Comparison of ENCODE assay signal across 22 cellular contexts in genomic region chr5:56732147-56732546, GRCh38.
"Had no signal": no experiment of that assay in that cellular context is flagged by ENCODE, and none has a peak within 500 bp of the region (broad histone marks: within the 10 kb centered on the region; RNA-seq: fewer than 3 reads in every experiment).

No MANE protein-coding gene starts in this region.

- H3K27me3 ChIP-seq: gastroesophageal sphincter, neutrophil, spleen, stomach, tibial artery, upper lobe of left lung, uterus had no signal

- H3K9me3 ChIP-seq: gastroesophageal sphincter, left ventricle myocardium inferior, lower lobe of right lung, neutrophil, spleen, stomach, tibial artery, upper lobe of left lung, uterus had no signal

- DNase-seq: cerebellar nuclear complex; glutamatergic neuron; immature natural killer cell; left ventricle myocardium inferior; lower lobe of right lung; midbrain; posterior cingulate gyrus; spleen; stimulated activated CD4-positive, alpha-beta T cell treated with anti-CD3 and anti-CD28 coated beads, Interleukin-15, amount 100 ng/mL, for 24 hours; stimulated activated CD4-positive, alpha-beta T cell treated with anti-CD3 and anti-CD28 coated beads, Interleukin-1b, Interleukin-23, amount 100 ng/mL, for 48 hours; stimulated activated CD4-positive, alpha-beta T cell treated with anti-CD3 and anti-CD28 coated beads, Interleukin-4, amount 100 ng/mL, for 24 hours; stimulated activated naive CD4-positive, alpha-beta T cell; stomach; tibial artery; upper lobe of left lung; uterus had no signal

- H3K9me3 Mint-ChIP-seq: dendritic cell treated with granulocyte-macrophage colony-stimulating factor and Interleukin-4, amounts not matched to agents 40 ng/mL and 50 ng/mL, for 4 days had no signal

- H3K27ac ChIP-seq: gastroesophageal sphincter, left ventricle myocardium inferior, lower lobe of right lung, neutrophil, spleen, stomach, tibial artery, upper lobe of left lung, uterus had no signal

- H3K4me3 ChIP-seq: gastroesophageal sphincter, left ventricle myocardium inferior, lower lobe of right lung, spleen, stomach, tibial artery, upper lobe of left lung, uterus had no signal

- H3K4me3 Mint-ChIP-seq: dendritic cell treated with granulocyte-macrophage colony-stimulating factor and Interleukin-4, amounts not matched to agents 40 ng/mL and 50 ng/mL, for 4 days; immature natural killer cell had no signal

- H3K27me3 Mint-ChIP-seq: dendritic cell treated with granulocyte-macrophage colony-stimulating factor and Interleukin-4, amounts not matched to agents 40 ng/mL and 50 ng/mL, for 4 days had no signal

- H3K27ac Mint-ChIP-seq: immature natural killer cell had no signal

- H3K36me3 Mint-ChIP-seq: immature natural killer cell had no signal

- H3K36me3 ChIP-seq: gastroesophageal sphincter, left ventricle myocardium inferior, lower lobe of right lung, neutrophil, spleen, stomach, tibial artery, upper lobe of left lung, uterus had no signal

- ATAC-seq: gastroesophageal sphincter, lower lobe of right lung, sciatic nerve had no signal

- H3K4me1 ChIP-seq: uterus had no signal

- FAIRE-seq: colon, keratinocyte had no signal
